ENCODE assay signal across 20 cellular contexts in the genomic region with DNA sequence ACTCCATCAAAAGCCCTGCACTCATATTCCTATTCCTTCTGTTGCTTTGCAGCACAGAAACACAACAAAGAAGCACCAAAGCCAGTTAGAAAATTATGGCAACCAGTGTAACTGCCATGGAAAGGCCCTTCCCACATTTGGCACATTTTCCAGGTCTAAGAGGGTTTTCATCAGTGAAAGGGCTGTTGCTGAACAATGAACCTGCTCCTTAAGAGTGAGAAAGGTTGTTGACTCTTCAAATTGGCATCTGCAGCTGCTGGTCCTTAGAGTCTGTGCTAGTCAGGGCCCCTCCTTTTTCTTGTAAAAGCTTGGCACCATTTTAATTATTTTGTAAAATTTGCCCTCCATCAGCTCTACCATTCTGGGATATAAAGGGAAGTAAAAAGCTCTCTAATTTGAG.
DNase-seq lines count a peak whose midpoint lies in the region; ATAC-seq and TF ChIP-seq lines count a peak whose summit lies in the region.
"Had no signal": no experiment of that assay in that cellular context is flagged by ENCODE, and none has a peak within 500 bp of the region (broad histone marks: within the 10 kb centered on the region; RNA-seq: fewer than 3 reads in every experiment).

No MANE protein-coding gene starts in this region.

- no peak overlapping the region for H3K56ac ChIP-seq in H9 (ENCODE audit: insufficient read length, low read depth, low read length)

- no peak overlapping the region for H3K14ac ChIP-seq in H9 (ENCODE audit: insufficient read depth, low read length)

- H2AFZ ChIP-seq in H9 (ENCODE audit: low read length) = no peak overlapping the region

- peak; percentile 58 for ATAC-seq in left lung
- no peak for ATAC-seq in activated naive CD4-positive, alpha-beta T cell treated with anti-CD3 and anti-CD28 coated beads, Interleukin-2, amount 50 U/mL, for 72 hours
- ATAC-seq: activated T-cell treated with anti-CD3 and anti-CD28 coated beads, Interleukin-2, amount 50 U/mL, for 4 hours had no signal

- H3K4ac ChIP-seq in H9 (ENCODE audit: low read depth, low read length) = no peak overlapping the region

- DNase-seq in H9 (peak; percentile 43), NCI-H187 treated with DMSO at 0.1 percent for 48 hours (lab: John Stamatoyannopoulos, UW) (peak; percentile 99), NCI-H510A treated with DMSO at 0.1 percent for 48 hours (lab: John Stamatoyannopoulos, UW) (peak; percentile 87), left lung (no peak), hippocampal formation (lab: John Stamatoyannopoulos, UW) (no peak), NCI-H524 treated with DMSO at 0.1 percent for 48 hours (lab: John Stamatoyannopoulos, UW) (no peak)
- DNase-seq in activated CD4-positive, alpha-beta T cell treated with anti-CD3 and anti-CD28 coated beads, Interleukin-2, amount 50 U/mL, for 4 hours = no peak
- no peak for DNase-seq in activated naive CD4-positive, alpha-beta T cell treated with anti-CD3 and anti-CD28 coated beads, Interleukin-2, amount 50 U/mL, for 72 hours (ENCODE audit: low spot score in 2 of 2)
- DNase-seq: activated CD4-positive, alpha-beta T cell treated with anti-CD3 and anti-CD28 coated beads, Interleukin-2, amount 50 U/mL, for 1 hour; activated naive CD8-positive, alpha-beta T cell treated with anti-CD3 and anti-CD28 coated beads for 36 hours; activated T-cell treated with anti-CD3 and anti-CD28 coated beads, Interleukin-2, amount 50 U/mL, for 4 hours; dorsolateral prefrontal cortex; esophagus squamous epithelium; glutamatergic neuron; mesendoderm; NCI-H82; retina; substantia nigra; SW 1271 had no signal

- peaks cover 38% of the 10 kb centered on the region for H3K27me3 Mint-ChIP-seq in H9 (ENCODE audit: low read depth)

- H2BK5ac ChIP-seq in H9 (ENCODE audit: insufficient read length, low read length) = no peak overlapping the region

- no peak overlapping the region for H4K91ac ChIP-seq in H9 (ENCODE audit: insufficient read length, low read depth, low read length)

- no peak overlapping the region for H3K9ac ChIP-seq in H9 (ENCODE audit: extremely low read depth, insufficient read length, low read length)

- no peak overlapping the region for H3K4me3 ChIP-seq in left lung
- H3K4me3 ChIP-seq: dorsolateral prefrontal cortex, esophagus squamous epithelium had no signal

- H3K79me2 ChIP-seq in H9 (ENCODE audit: insufficient read depth, low read length) = no peaks in the 10 kb centered on the region

- peaks cover 60 to 63% of the 10 kb centered on the region in 2 experiments for H3K4me1 Mint-ChIP-seq in H9
- H3K4me1 Mint-ChIP-seq: activated naive CD8-positive, alpha-beta T cell treated with anti-CD3 and anti-CD28 coated beads for 36 hours had no signal

- intact Hi-C loops in left lung (cut with DNase I) = no loop called here

- H3K27ac ChIP-seq in H9 (ENCODE audit: insufficient read length, low read depth, low read length) (peak overlapping the region; percentile 29), left lung (no peak overlapping the region)
- H3K27ac ChIP-seq: dorsolateral prefrontal cortex, esophagus squamous epithelium had no signal

- peak overlapping the region in 2 of 3 experiments; percentile 73 to 76; a peak in 2 of 7 replicates for H3K27ac Mint-ChIP-seq in H9
- H3K27ac Mint-ChIP-seq in activated naive CD4-positive, alpha-beta T cell treated with anti-CD3 and anti-CD28 coated beads, Interleukin-2, amount 50 U/mL, for 72 hours = no peak overlapping the region
- H3K27ac Mint-ChIP-seq: activated naive CD8-positive, alpha-beta T cell treated with anti-CD3 and anti-CD28 coated beads for 36 hours had no signal

- no peaks in the 10 kb centered on the region for H3K79me1 ChIP-seq in H9 (ENCODE audit: insufficient read depth, low read depth, low read length, poor library complexity, severe bottlenecking)

- no peak overlapping the region for H2BK15ac ChIP-seq in H9 (ENCODE audit: low read depth, low read length)

- peaks cover 13% of the 10 kb centered on the region for H3K4me1 ChIP-seq in H9 (ENCODE audit: insufficient read depth, low read length)
- H3K4me1 ChIP-seq in left lung = no peaks in the 10 kb centered on the region
- H3K4me1 ChIP-seq: esophagus squamous epithelium had no signal

- no peaks in the 10 kb centered on the region for H3K36me3 Mint-ChIP-seq in H9 (ENCODE audit: insufficient read depth in 1 of 3, low read depth in 3 of 3)
- H3K36me3 Mint-ChIP-seq in activated naive CD4-positive, alpha-beta T cell treated with anti-CD3 and anti-CD28 coated beads, Interleukin-2, amount 50 U/mL, for 72 hours = no peaks in the 10 kb centered on the region
- H3K36me3 Mint-ChIP-seq: activated naive CD8-positive, alpha-beta T cell treated with anti-CD3 and anti-CD28 coated beads for 36 hours had no signal

- H4K5ac ChIP-seq in H9 (ENCODE audit: insufficient read length, low read depth, low read length) = no peak overlapping the region

- H3K9me3 Mint-ChIP-seq in H9 = no peaks in the 10 kb centered on the region
- H3K9me3 Mint-ChIP-seq in activated naive CD4-positive, alpha-beta T cell treated with anti-CD3 and anti-CD28 coated beads, Interleukin-2, amount 50 U/mL, for 72 hours = no peaks in the 10 kb centered on the region
- H3K9me3 Mint-ChIP-seq: activated naive CD8-positive, alpha-beta T cell treated with anti-CD3 and anti-CD28 coated beads for 36 hours; activated T-cell treated with anti-CD3 and anti-CD28 coated beads, Interleukin-2, amount 50 U/mL, for 4 hours had no signal

- H2BK12ac ChIP-seq in H9 (ENCODE audit: insufficient read length, low read depth, low read length) = no peak overlapping the region

- H3K36me3 ChIP-seq in left lung = no peaks in the 10 kb centered on the region
- H3K36me3 ChIP-seq: esophagus squamous epithelium had no signal

- H4K20me1 ChIP-seq in H9 (ENCODE audit: control insufficient read depth, insufficient read depth, insufficient read length) = no peaks in the 10 kb centered on the region

- no peak overlapping the region for H3K23ac ChIP-seq in H9 (ENCODE audit: insufficient read length, low read depth, low read length)

- H4K8ac ChIP-seq in H9 (replicated peaks; ENCODE audit: insufficient read length, low read depth, low read length) = no peak overlapping the region

- H3K23me2 ChIP-seq in H9 (ENCODE audit: insufficient read length, low read depth, low read length, poor library complexity, severe bottlenecking) = no peaks in the 10 kb centered on the region

- TF ChIP-seq CTCF in H9 (conservative IDR thresholded peaks at IDR 0.05) = no peak
- no peak for TF ChIP-seq CTCF in left lung (IDR thresholded peaks at IDR 0.05)

- H3K18ac ChIP-seq in H9 (ENCODE audit: insufficient read length, low read depth, low read length) = no peak overlapping the region

- peak overlapping the region in 1 of 2 experiments; percentile 1; a peak in 2 of 5 replicates for H3K4me3 Mint-ChIP-seq in H9
- H3K4me3 Mint-ChIP-seq: activated naive CD8-positive, alpha-beta T cell treated with anti-CD3 and anti-CD28 coated beads for 36 hours; activated T-cell treated with anti-CD3 and anti-CD28 coated beads, Interleukin-2, amount 50 U/mL, for 4 hours; neural crest cell had no signal

- H2AK5ac ChIP-seq in H9 (ENCODE audit: insufficient read length, low read length) = no peak overlapping the region

- peaks cover 6% of the 10 kb centered on the region for H3K27me3 ChIP-seq in H9 (ENCODE audit: insufficient read depth, low read length)
- no peaks in the 10 kb centered on the region for H3K27me3 ChIP-seq in left lung
- H3K27me3 ChIP-seq: dorsolateral prefrontal cortex had no signal

- H2BK120ac ChIP-seq in H9 (ENCODE audit: low read depth, low read length, poor library complexity, severe bottlenecking) = no peak overlapping the region

- no peak overlapping the region for H3T11ph ChIP-seq in H9 (ENCODE audit: low read length)

- no peaks in the 10 kb centered on the region for H3K9me3 ChIP-seq in H9 (ENCODE audit: control insufficient read depth, low read depth, low read length)
- H3K9me3 ChIP-seq in left lung = no peaks in the 10 kb centered on the region
- H3K9me3 ChIP-seq: esophagus squamous epithelium had no signal

- no peak overlapping the region for H2BK20ac ChIP-seq in H9 (ENCODE audit: low read depth, low read length, poor library complexity, severe bottlenecking)

- peak overlapping the region; percentile 31 for H3K4me2 ChIP-seq in H9 (ENCODE audit: insufficient read depth, insufficient read length, low read length)

Comparison
In these comparisons a context has a peak if more than half of its experiments do, and no peak if none do; other contexts are left out.
1. DNase-seq: peak in H9 (single experiment), NCI-H187 treated with DMSO at 0.1 percent for 48 hours (single experiment) and NCI-H510A treated with DMSO at 0.1 percent for 48 hours (single experiment); none in left lung (0 of 2), hippocampal formation (0 of 2), NCI-H524 treated with DMSO at 0.1 percent for 48 hours (single experiment), activated CD4-positive, alpha-beta T cell treated with anti-CD3 and anti-CD28 coated beads, Interleukin-2, amount 50 U/mL, for 4 hours (0 of 2) and activated naive CD4-positive, alpha-beta T cell treated with anti-CD3 and anti-CD28 coated beads, Interleukin-2, amount 50 U/mL, for 72 hours (0 of 2).
2. H3K27ac Mint-ChIP-seq: peak in H9 (2 of 3); none in activated naive CD4-positive, alpha-beta T cell treated with anti-CD3 and anti-CD28 coated beads, Interleukin-2, amount 50 U/mL, for 72 hours (0 of 2).